In the genomic region with DNA sequence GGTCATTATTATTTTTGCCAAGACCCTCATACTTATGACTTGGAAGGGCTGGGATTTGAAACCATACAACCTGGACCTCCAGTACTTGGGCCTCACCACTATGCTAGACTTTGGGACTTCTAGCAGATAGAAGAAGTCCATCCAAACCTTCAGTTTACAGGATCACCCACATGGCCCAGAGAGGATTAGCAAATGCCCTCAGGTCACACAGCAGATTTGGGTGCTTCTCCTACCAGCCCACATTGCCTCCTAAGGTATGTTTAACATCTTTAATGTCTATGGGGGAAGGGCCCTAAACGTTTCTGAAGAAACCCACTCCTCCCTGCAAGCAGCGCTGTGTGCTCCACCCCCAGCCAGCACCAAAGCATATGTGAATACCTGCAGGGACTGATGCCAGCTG, we compare ENCODE assay signal across 2 cellular contexts.
TF ChIP-seq lines count a peak whose summit lies in the region.

No MANE protein-coding gene starts in this region.

TF ChIP-seq in HepG2, 621 proteins besides CTCF, POLR2A, EP300 and RAD21:
- TF ChIP-seq ZNF768 (CRISPR knock-in tag; IDR thresholded peaks at IDR 0.05) (peak; percentile 69), NFE2 (CRISPR knock-in tag; IDR thresholded peaks at IDR 0.05) (no peak), ZNF264 (CRISPR knock-in tag; IDR thresholded peaks at IDR 0.05) (no peak), ZNF510 (CRISPR knock-in tag; IDR thresholded peaks at IDR 0.05; ENCODE audit: low read depth) (no peak)
- TF ChIP-seq, protein P1, sequence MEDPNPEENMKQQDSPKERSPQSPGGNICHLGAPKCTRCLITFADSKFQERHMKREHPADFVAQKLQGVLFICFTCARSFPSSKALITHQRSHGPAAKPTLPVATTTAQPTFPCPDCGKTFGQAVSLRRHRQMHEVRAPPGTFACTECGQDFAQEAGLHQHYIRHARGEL (CRISPR knock-in tag; IDR thresholded peaks at IDR 0.05): no peak

TF ChIP-seq in WTC11, 78 proteins besides CTCF, POLR2A, EP300 and RAD21:
- TF ChIP-seq SMAD3 (CRISPR knock-in tag; IDR thresholded peaks at IDR 0.05; ENCODE audit: borderline replicate concordance): no peak
- no peak for TF ChIP-seq GTF2I (CRISPR knock-in tag; conservative IDR thresholded peaks at IDR 0.05)
- TF ChIP-seq MYBL2 (CRISPR knock-in tag; IDR thresholded peaks at IDR 0.05): no peak
- no peak for TF ChIP-seq CREM (CRISPR knock-in tag; IDR thresholded peaks at IDR 0.05)
- no peak for TF ChIP-seq NFE2L1 (CRISPR knock-in tag; IDR thresholded peaks at IDR 0.05)
- TF ChIP-seq, protein P2, sequence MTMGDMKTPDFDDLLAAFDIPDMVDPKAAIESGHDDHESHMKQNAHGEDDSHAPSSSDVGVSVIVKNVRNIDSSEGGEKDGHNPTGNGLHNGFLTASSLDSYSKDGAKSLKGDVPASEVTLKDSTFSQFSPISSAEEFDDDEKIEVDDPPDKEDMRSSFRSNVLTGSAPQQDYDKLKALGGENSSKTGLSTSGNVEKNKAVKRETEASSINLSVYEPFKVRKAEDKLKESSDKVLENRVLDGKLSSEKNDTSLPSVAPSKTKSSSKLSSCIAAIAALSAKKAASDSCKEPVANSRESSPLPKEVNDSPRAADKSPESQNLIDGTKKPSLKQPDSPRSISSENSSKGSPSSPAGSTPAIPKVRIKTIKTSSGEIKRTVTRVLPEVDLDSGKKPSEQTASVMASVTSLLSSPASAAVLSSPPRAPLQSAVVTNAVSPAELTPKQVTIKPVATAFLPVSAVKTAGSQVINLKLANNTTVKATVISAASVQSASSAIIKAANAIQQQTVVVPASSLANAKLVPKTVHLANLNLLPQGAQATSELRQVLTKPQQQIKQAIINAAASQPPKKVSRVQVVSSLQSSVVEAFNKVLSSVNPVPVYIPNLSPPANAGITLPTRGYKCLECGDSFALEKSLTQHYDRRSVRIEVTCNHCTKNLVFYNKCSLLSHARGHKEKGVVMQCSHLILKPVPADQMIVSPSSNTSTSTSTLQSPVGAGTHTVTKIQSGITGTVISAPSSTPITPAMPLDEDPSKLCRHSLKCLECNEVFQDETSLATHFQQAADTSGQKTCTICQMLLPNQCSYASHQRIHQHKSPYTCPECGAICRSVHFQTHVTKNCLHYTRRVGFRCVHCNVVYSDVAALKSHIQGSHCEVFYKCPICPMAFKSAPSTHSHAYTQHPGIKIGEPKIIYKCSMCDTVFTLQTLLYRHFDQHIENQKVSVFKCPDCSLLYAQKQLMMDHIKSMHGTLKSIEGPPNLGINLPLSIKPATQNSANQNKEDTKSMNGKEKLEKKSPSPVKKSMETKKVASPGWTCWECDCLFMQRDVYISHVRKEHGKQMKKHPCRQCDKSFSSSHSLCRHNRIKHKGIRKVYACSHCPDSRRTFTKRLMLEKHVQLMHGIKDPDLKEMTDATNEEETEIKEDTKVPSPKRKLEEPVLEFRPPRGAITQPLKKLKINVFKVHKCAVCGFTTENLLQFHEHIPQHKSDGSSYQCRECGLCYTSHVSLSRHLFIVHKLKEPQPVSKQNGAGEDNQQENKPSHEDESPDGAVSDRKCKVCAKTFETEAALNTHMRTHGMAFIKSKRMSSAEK (CRISPR knock-in tag; IDR thresholded peaks at IDR 0.05; ENCODE audit: borderline replicate concordance): no peak
- no peak for TF ChIP-seq ZNF671 (CRISPR knock-in tag; IDR thresholded peaks at IDR 0.05)
- TF ChIP-seq, protein P3, sequence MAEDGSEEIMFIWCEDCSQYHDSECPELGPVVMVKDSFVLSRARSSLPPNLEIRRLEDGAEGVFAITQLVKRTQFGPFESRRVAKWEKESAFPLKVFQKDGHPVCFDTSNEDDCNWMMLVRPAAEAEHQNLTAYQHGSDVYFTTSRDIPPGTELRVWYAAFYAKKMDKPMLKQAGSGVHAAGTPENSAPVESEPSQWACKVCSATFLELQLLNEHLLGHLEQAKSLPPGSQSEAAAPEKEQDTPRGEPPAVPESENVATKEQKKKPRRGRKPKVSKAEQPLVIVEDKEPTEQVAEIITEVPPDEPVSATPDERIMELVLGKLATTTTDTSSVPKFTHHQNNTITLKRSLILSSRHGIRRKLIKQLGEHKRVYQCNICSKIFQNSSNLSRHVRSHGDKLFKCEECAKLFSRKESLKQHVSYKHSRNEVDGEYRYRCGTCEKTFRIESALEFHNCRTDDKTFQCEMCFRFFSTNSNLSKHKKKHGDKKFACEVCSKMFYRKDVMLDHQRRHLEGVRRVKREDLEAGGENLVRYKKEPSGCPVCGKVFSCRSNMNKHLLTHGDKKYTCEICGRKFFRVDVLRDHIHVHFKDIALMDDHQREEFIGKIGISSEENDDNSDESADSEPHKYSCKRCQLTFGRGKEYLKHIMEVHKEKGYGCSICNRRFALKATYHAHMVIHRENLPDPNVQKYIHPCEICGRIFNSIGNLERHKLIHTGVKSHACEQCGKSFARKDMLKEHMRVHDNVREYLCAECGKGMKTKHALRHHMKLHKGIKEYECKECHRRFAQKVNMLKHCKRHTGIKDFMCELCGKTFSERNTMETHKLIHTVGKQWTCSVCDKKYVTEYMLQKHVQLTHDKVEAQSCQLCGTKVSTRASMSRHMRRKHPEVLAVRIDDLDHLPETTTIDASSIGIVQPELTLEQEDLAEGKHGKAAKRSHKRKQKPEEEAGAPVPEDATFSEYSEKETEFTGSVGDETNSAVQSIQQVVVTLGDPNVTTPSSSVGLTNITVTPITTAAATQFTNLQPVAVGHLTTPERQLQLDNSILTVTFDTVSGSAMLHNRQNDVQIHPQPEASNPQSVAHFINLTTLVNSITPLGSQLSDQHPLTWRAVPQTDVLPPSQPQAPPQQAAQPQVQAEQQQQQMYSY (CRISPR knock-in tag; IDR thresholded peaks at IDR 0.05): no peak
TF ChIP-seq in WTC11: peak in this region for 0.
